In genomic region chr17:12624221-12624620, GRCh38 we compare ENCODE assay signal across 18 cellular contexts. TPM values are rescaled to one million over a fixed set of nuclear protein-coding genes. Genes with fewer than 3 reads are reported as not detected.
DNase-seq lines count a peak whose midpoint lies in the region; ATAC-seq and TF ChIP-seq lines count a peak whose summit lies in the region.
"Had no signal": no experiment of that assay in that cellular context is flagged by ENCODE, and none has a peak within 500 bp of the region (broad histone marks: within the 10 kb centered on the region; RNA-seq: fewer than 3 reads in every experiment).

No MANE protein-coding gene starts in this region.

- ATAC-seq in heart right ventricle = no peak
- ATAC-seq: PC-3 had no signal

- intact Hi-C loops in heart right ventricle (cut with DNase I) = loop anchor here in 1 of 10 donors (5.0 kb wide), 2 partner anchors 37 to 77 kb away; no protein-coding TSS in a partner anchor
- intact Hi-C loops in testis (cut with DNase I; ENCODE audit: low total_unique reads) = no loop called here
- intact Hi-C loops in dorsolateral prefrontal cortex (cut with DNase I) = no loop called here

- no peaks in the 10 kb centered on the region for H3K79me1 ChIP-seq in mesenchymal stem cell (replicated peaks; ENCODE audit: low read length, poor library complexity, severe bottlenecking)

- H3K9me3 ChIP-seq in cardiac muscle cell (ENCODE audit: low read depth) (no peaks in the 10 kb centered on the region), heart right ventricle (no peaks in the 10 kb centered on the region), mesenchymal stem cell (ENCODE audit: control insufficient read depth, low read length) (no peaks in the 10 kb centered on the region), testis (no peaks in the 10 kb centered on the region)

- H3K27ac ChIP-seq in cardiac muscle cell (peak overlapping the region; percentile 80), heart right ventricle (peak overlapping the region in 1 of 10 donors; percentile 2), mesenchymal stem cell (ENCODE audit: low read length, poor library complexity, severe bottlenecking) (no peak overlapping the region), testis (peak overlapping the region; percentile 60 to 77), dorsolateral prefrontal cortex (no peak overlapping the region)
- H3K27ac ChIP-seq: 22Rv1 had no signal

- H3K4me3 ChIP-seq in cardiac muscle cell = no peak overlapping the region
- no peak overlapping the region for H3K4me3 ChIP-seq in heart right ventricle
- H3K4me3 ChIP-seq in epithelial cell of esophagus (ENCODE audit: low read length) = no peak overlapping the region
- no peak overlapping the region for H3K4me3 ChIP-seq in mesenchymal stem cell (ENCODE audit: insufficient read depth in 1 of 2, low read depth in 1 of 2, low read length in 2 of 2)
- H3K4me3 ChIP-seq in testis = no peak overlapping the region
- H3K4me3 ChIP-seq in dorsolateral prefrontal cortex = no peak overlapping the region

- peaks cover 51% of the 10 kb centered on the region for H3K4me1 ChIP-seq in cardiac muscle cell (ENCODE audit: low read depth)
- H3K4me1 ChIP-seq in heart right ventricle = peaks cover 0 to 17% (median 0%) of the 10 kb centered on the region in 9 donors
- peaks cover 6% of the 10 kb centered on the region for H3K4me1 ChIP-seq in mesenchymal stem cell (ENCODE audit: control insufficient read depth, insufficient read depth, low read depth, low read length)
- H3K4me1 ChIP-seq in testis = peaks cover 23% of the 10 kb centered on the region

- no peak overlapping the region for H2BK15ac ChIP-seq in mesenchymal stem cell (ENCODE audit: low read depth, poor library complexity, severe bottlenecking)

- H4K8ac ChIP-seq in mesenchymal stem cell (ENCODE audit: low read length) = no peak overlapping the region

- no peak overlapping the region for H3K18ac ChIP-seq in mesenchymal stem cell (ENCODE audit: low read depth in 1 of 2, low read length in 2 of 2)

- no peak overlapping the region for H3K9ac ChIP-seq in mesenchymal stem cell (ENCODE audit: low read length)

- H2BK5ac ChIP-seq in mesenchymal stem cell (ENCODE audit: low read depth, low read length, poor library complexity, severe bottlenecking) = no peak overlapping the region

- no peak overlapping the region for H2BK120ac ChIP-seq in mesenchymal stem cell (ENCODE audit: low read depth, low read length)

- H2BK12ac ChIP-seq in mesenchymal stem cell (ENCODE audit: low read length in 2 of 2) = no peak overlapping the region

- H3K14ac ChIP-seq in mesenchymal stem cell (ENCODE audit: low read length in 2 of 2) = no peak overlapping the region

- WGBS in heart right ventricle, 2 donors = 82 to 92% methylated on average over 4 of the region's 4 CpGs
- WGBS in mesenchymal stem cell = 85% methylated on average over 1 of the region's 4 CpGs
- 62 to 67% methylated on average over 4 of the region's 4 CpGs for WGBS in testis, 2 donors

- no peak overlapping the region for H3K4me2 ChIP-seq in mesenchymal stem cell (ENCODE audit: low read length, poor library complexity, severe bottlenecking)

- TF ChIP-seq CTCF in cardiac muscle cell (IDR thresholded peaks at IDR 0.05; ENCODE audit: low read depth, low read length) (no peak), heart right ventricle (IDR thresholded peaks at IDR 0.05) (no peak), epithelial cell of esophagus (IDR thresholded peaks at IDR 0.05; ENCODE audit: insufficient read depth, low read depth, low read length, missing control alignments) (no peak), testis (IDR thresholded peaks at IDR 0.05) (no peak), dorsolateral prefrontal cortex (IDR thresholded peaks at IDR 0.05 in 54 of 56, conservative IDR thresholded peaks at IDR 0.05 in 2 of 56; ENCODE audit: low read depth in 1 of 56, partially characterized antibody in 56 of 56) (no peak)

- H2AFZ ChIP-seq in mesenchymal stem cell (ENCODE audit: low read depth, low read length) = no peak overlapping the region

- DNase-seq in cardiac muscle cell (ENCODE audit: low read depth in 1 of 2, low spot score in 1 of 2) (no peak), heart right ventricle (no peak), epithelial cell of esophagus (ENCODE audit: low read depth) (peak; percentile 40), mesenchymal stem cell (peak; percentile 39), testis (no peak), kidney tubule cell (ENCODE audit: low spot score) (no peak), HuH-7 (ENCODE audit: low spot score) (no peak), dorsolateral prefrontal cortex (no peak)
- DNase-seq: DMS79 treated with DMSO at 0.1 percent for 48 hours, NCI-H1417, NCI-H187 treated with DMSO at 0.1 percent for 48 hours, NCI-H226, NCI-H524 treated with DMSO at 0.1 percent for 48 hours, PC-3, RPMI8226 had no signal

- H2AK5ac ChIP-seq in mesenchymal stem cell (ENCODE audit: low read length, severe bottlenecking) = no peak overlapping the region

- no peak overlapping the region for H3K23ac ChIP-seq in mesenchymal stem cell (ENCODE audit: low read length in 2 of 2)

- TF ChIP-seq POLR2A in testis (IDR thresholded peaks at IDR 0.05) = no peak

- no peak overlapping the region for H3K4ac ChIP-seq in mesenchymal stem cell (ENCODE audit: low read depth in 1 of 2, low read length in 2 of 2)

- H3K36me3 ChIP-seq in cardiac muscle cell (no peaks in the 10 kb centered on the region), heart right ventricle (no peaks in the 10 kb centered on the region), mesenchymal stem cell (ENCODE audit: control insufficient read depth in 1 of 2, insufficient read depth in 2 of 2, low read depth in 1 of 2, low read length in 2 of 2) (no peaks in the 10 kb centered on the region), testis (ENCODE audit: low read depth, missing control alignments) (no peaks in the 10 kb centered on the region)

- no peaks in the 10 kb centered on the region for H3K27me3 ChIP-seq in cardiac muscle cell
- H3K27me3 ChIP-seq in heart right ventricle = no peaks in the 10 kb centered on the region
- H3K27me3 ChIP-seq in mesenchymal stem cell (ENCODE audit: control insufficient read depth in 1 of 2, insufficient read depth in 1 of 2, low read length in 2 of 2) = no peaks in the 10 kb centered on the region
- no peaks in the 10 kb centered on the region for H3K27me3 ChIP-seq in testis
- peaks cover 0 to 25% (median 0%) of the 10 kb centered on the region in 45 donors for H3K27me3 ChIP-seq in dorsolateral prefrontal cortex

- H4K91ac ChIP-seq in mesenchymal stem cell (ENCODE audit: low read length) = no peak overlapping the region

RNA-seq across cellular contexts. Expression of gene MYOCD, which starts 41.5 kb away (rescaled TPM):
- total RNA-seq in cardiac muscle cell = 122 and 160 TPM in 2 replicates
- polyA plus RNA-seq in cardiac muscle cell = 70.8 and 93.1 TPM in 2 replicates
- total RNA-seq in heart right ventricle = 100 to 1,000 TPM in 1 of 10 donors, 10 to 100 TPM in 9; 28.7 to 111 (median 48.5) TPM
- polyA plus RNA-seq in heart right ventricle = 10 to 100 TPM in 1 of 2 donors, 1 to 10 TPM in 1; 7.0 to 13.9 TPM
- polyA plus RNA-seq in mesenchymal stem cell (2013, experiment 1 of 2) = 0.30 TPM
- 0.26 TPM for polyA plus RNA-seq in mesenchymal stem cell (2013, experiment 2 of 2)
- total RNA-seq in testis = 10 to 100 TPM in 1 of 2 donors, 1 to 10 TPM in 1; 7.6 to 13.3 TPM
- polyA plus RNA-seq in testis (ENCODE audit: insufficient read depth, low read depth, low replicate concordance) = 7.3 TPM
- 1 to 10 TPM in 61 of 120 experiments, under 1 TPM in 59; 0.06 to 8.7 (median 1.0) TPM for total RNA-seq in dorsolateral prefrontal cortex
- total RNA-seq: G401, PC-3 had no signal
- polyA plus RNA-seq: CD14-positive monocyte had no signal

Comparison
In these comparisons a context has a peak if more than half of its experiments do, and no peak if none do; other contexts are left out.
1. DNase-seq: peak in epithelial cell of esophagus (single experiment) and mesenchymal stem cell (single experiment); none in cardiac muscle cell (0 of 2), heart right ventricle (0 of 2), testis (single experiment), kidney tubule cell (single experiment), HuH-7 (single experiment) and dorsolateral prefrontal cortex (0 of 10).
2. H3K27ac ChIP-seq: peak in cardiac muscle cell (single experiment) and testis (2 of 2); none in mesenchymal stem cell (single experiment) and dorsolateral prefrontal cortex (0 of 59).